ENCODE assay signal across 2 cellular contexts in genomic region chr10:80351220-80351619, GRCh38.
TF ChIP-seq lines count a peak whose summit lies in the region.

No MANE protein-coding gene starts in this region.

TF ChIP-seq in HEK293, 187 proteins besides CTCF, POLR2A, EP300 and RAD21:
- TF ChIP-seq ZNF19 (tag by site-specific recombination; IDR thresholded peaks at IDR 0.05; ENCODE audit: low read depth) = no peak
- TF ChIP-seq ZNF214 (tag by site-specific recombination; IDR thresholded peaks at IDR 0.05; ENCODE audit: borderline replicate concordance) = no peak
- no peak for TF ChIP-seq ZSCAN23 (tag by site-specific recombination; IDR thresholded peaks at IDR 0.05)
- TF ChIP-seq ZNF292 (tag by site-specific recombination; IDR thresholded peaks at IDR 0.05; ENCODE audit: borderline replicate concordance, low read depth) = no peak
- TF ChIP-seq ZFHX2 (tag by site-specific recombination; conservative IDR thresholded peaks at IDR 0.05) = peak; percentile 76
- TF ChIP-seq EGR2 (tag by site-specific recombination; IDR thresholded peaks at IDR 0.05; ENCODE audit: low read depth) = peak; percentile 86
- TF ChIP-seq, protein P1, sequence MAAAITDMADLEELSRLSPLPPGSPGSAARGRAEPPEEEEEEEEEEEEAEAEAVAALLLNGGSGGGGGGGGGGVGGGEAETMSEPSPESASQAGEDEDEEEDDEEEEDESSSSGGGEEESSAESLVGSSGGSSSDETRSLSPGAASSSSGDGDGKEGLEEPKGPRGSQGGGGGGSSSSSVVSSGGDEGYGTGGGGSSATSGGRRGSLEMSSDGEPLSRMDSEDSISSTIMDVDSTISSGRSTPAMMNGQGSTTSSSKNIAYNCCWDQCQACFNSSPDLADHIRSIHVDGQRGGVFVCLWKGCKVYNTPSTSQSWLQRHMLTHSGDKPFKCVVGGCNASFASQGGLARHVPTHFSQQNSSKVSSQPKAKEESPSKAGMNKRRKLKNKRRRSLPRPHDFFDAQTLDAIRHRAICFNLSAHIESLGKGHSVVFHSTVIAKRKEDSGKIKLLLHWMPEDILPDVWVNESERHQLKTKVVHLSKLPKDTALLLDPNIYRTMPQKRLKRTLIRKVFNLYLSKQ (tag by site-specific recombination; IDR thresholded peaks at IDR 0.05; ENCODE audit: borderline replicate concordance) = no peak
- TF ChIP-seq ZBTB6 (tag by site-specific recombination; IDR thresholded peaks at IDR 0.05) = no peak
TF ChIP-seq in HEK293: peak in this region for 2.

TF ChIP-seq in K562, 482 proteins besides CTCF, POLR2A, EP300 and RAD21:
- no peak for TF ChIP-seq BRCA1 (IDR thresholded peaks at IDR 0.05)
- TF ChIP-seq BRCA1 (CRISPR knock-in tag; IDR thresholded peaks at IDR 0.05) = no peak
- TF ChIP-seq PTTG1 (tag; IDR thresholded peaks at IDR 0.05; ENCODE audit: low read depth) = no peak
- no peak for TF ChIP-seq BDP1 (IDR thresholded peaks at IDR 0.05; ENCODE audit: insufficient read depth, insufficient read length)
- TF ChIP-seq ZNF253 (CRISPR knock-in tag; conservative IDR thresholded peaks at IDR 0.05) = no peak
- TF ChIP-seq, protein P2, sequence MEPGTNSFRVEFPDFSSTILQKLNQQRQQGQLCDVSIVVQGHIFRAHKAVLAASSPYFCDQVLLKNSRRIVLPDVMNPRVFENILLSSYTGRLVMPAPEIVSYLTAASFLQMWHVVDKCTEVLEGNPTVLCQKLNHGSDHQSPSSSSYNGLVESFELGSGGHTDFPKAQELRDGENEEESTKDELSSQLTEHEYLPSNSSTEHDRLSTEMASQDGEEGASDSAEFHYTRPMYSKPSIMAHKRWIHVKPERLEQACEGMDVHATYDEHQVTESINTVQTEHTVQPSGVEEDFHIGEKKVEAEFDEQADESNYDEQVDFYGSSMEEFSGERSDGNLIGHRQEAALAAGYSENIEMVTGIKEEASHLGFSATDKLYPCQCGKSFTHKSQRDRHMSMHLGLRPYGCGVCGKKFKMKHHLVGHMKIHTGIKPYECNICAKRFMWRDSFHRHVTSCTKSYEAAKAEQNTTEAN (CRISPR knock-in tag; IDR thresholded peaks at IDR 0.05) = no peak
- TF ChIP-seq, protein P3, sequence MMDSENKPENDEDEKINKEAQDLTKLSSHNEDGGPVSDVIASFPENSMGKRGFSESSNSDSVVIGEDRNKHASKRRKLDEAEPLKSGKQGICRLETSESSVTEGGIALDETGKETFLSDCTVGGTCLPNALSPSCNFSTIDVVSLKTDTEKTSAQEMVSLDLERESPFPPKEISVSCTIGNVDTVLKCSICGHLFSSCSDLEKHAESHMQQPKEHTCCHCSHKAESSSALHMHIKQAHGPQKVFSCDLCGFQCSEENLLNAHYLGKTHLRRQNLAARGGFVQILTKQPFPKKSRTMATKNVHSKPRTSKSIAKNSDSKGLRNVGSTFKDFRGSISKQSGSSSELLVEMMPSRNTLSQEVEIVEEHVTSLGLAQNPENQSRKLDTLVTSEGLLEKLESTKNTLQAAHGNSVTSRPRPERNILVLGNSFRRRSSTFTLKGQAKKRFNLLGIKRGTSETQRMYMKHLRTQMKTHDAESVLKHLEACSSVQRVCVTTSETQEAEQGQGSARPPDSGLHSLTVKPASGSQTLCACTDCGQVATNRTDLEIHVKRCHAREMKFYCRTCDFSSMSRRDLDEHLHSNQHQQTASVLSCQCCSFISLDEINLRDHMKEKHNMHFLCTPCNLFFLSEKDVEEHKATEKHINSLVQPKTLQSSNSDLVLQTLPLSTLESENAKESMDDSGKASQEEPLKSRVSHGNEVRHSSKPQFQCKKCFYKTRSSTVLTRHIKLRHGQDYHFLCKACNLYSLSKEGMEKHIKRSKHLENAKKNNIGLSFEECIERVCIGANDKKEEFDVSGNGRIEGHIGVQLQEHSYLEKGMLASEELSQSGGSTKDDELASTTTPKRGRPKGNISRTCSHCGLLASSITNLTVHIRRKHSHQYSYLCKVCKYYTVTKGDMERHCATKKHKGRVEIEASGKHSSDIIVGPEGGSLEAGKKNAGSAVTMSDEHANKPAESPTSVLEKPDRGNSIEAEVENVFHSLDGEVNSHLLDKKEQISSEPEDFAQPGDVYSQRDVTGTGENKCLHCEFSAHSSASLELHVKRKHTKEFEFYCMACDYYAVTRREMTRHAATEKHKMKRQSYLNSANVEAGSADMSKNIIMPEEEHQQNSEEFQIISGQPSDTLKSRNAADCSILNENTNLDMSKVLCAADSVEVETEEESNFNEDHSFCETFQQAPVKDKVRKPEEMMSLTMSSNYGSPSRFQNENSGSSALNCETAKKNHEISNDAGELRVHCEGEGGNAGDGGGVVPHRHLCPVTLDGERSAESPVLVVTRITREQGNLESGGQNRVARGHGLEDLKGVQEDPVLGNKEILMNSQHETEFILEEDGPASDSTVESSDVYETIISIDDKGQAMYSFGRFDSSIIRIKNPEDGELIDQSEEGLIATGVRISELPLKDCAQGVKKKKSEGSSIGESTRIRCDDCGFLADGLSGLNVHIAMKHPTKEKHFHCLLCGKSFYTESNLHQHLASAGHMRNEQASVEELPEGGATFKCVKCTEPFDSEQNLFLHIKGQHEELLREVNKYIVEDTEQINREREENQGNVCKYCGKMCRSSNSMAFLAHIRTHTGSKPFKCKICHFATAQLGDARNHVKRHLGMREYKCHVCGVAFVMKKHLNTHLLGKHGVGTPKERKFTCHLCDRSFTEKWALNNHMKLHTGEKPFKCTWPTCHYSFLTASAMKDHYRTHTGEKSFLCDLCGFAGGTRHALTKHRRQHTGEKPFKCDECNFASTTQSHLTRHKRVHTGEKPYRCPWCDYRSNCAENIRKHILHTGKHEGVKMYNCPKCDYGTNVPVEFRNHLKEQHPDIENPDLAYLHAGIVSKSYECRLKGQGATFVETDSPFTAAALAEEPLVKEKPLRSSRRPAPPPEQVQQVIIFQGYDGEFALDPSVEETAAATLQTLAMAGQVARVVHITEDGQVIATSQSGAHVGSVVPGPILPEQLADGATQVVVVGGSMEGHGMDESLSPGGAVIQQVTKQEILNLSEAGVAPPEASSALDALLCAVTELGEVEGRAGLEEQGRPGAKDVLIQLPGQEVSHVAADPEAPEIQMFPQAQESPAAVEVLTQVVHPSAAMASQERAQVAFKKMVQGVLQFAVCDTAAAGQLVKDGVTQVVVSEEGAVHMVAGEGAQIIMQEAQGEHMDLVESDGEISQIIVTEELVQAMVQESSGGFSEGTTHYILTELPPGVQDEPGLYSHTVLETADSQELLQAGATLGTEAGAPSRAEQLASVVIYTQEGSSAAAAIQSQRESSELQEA (IDR thresholded peaks at IDR 0.05; ENCODE audit: low read depth) = peak; percentile 45; the same call in 1 of the 2 replicates
- no peak for TF ChIP-seq AFF1 (IDR thresholded peaks at IDR 0.05; ENCODE audit: low read depth in 1 of 2, partially characterized antibody in 2 of 2)
